In genomic region chr10:43256531-43257209, GRCh38 we compare ENCODE assay signal across 1 cellular context.
TF ChIP-seq lines count a peak whose summit lies in the region.

No MANE protein-coding gene starts in this region.

TF ChIP-seq in H1, 55 proteins besides CTCF, POLR2A, EP300 and RAD21 (continued from another document):
- TF ChIP-seq ATF2 (IDR thresholded peaks at IDR 0.05; ENCODE audit: low read length) (no peak), KDM1A (IDR thresholded peaks at IDR 0.05; ENCODE audit: borderline replicate concordance, low read length) (no peak), CREB1 (IDR thresholded peaks at IDR 0.05) (no peak), EGR1 (IDR thresholded peaks at IDR 0.05; ENCODE audit: borderline replicate concordance, low read depth, low read length) (no peak), SIN3A (conservative IDR thresholded peaks at IDR 0.05 in 1 of 2, IDR thresholded peaks at IDR 0.05 in 1 of 2; ENCODE audit: low read depth in 1 of 2, low read length in 2 of 2) (no peak), TEAD4 (IDR thresholded peaks at IDR 0.05; ENCODE audit: low read depth, low read length) (no peak), SP4 (IDR thresholded peaks at IDR 0.05; ENCODE audit: low read length) (no peak), RBBP5 (IDR thresholded peaks at IDR 0.05; ENCODE audit: borderline replicate concordance, low read depth, low read length) (no peak), GABPA (IDR thresholded peaks at IDR 0.05; ENCODE audit: borderline replicate concordance, insufficient read depth, low read length) (no peak), TCF12 (IDR thresholded peaks at IDR 0.05; ENCODE audit: low read depth, low read length) (no peak), TAF7 (optimal IDR thresholded peaks at IDR 0.05; ENCODE audit: borderline replicate concordance, low read depth, low read length) (no peak), TBP (IDR thresholded peaks at IDR 0.05; ENCODE audit: low read depth, low read length) (no peak), NRF1 (IDR thresholded peaks at IDR 0.05; ENCODE audit: low read depth, low read length) (no peak), SUZ12 (IDR thresholded peaks at IDR 0.05; ENCODE audit: low read length) (no peak), RXRA (IDR thresholded peaks at IDR 0.05; ENCODE audit: insufficient read depth, low read depth, low read length) (no peak), CEBPB (IDR thresholded peaks at IDR 0.05; ENCODE audit: low read depth, low read length) (no peak), SP1 (IDR thresholded peaks at IDR 0.05; ENCODE audit: low read depth, low read length) (no peak), SIX5 (IDR thresholded peaks at IDR 0.05; ENCODE audit: low read depth, low read length) (no peak)
